ENCODE assay signal across 15 cellular contexts in genomic region chr11:61183645-61184044, GRCh38. TPM values are rescaled to one million over a fixed set of nuclear protein-coding genes. Genes with fewer than 3 reads are reported as not detected.
"Had no signal": no experiment of that assay in that cellular context is flagged by ENCODE, and none has a peak within 500 bp of the region (broad histone marks: within the 10 kb centered on the region; RNA-seq: fewer than 3 reads in every experiment).

No MANE protein-coding gene starts in this region.

- H3K4me1 ChIP-seq: ascending aorta, left lung, tibial artery had no signal

- H3K27ac Mint-ChIP-seq: activated CD4-positive, alpha-beta memory T cell treated with anti-CD3 and anti-CD28 coated beads, Interleukin-2, amount 10 ng/mL, durations not matched to agents 7 days and 5 days had no signal

- H3K4me3 ChIP-seq: ascending aorta, left lung, skin epidermis, tibial artery had no signal

- ATAC-seq: esophagus mucosa, left lung had no signal

- H3K9me3 ChIP-seq: ascending aorta, left lung, tibial artery had no signal

- H3K27ac ChIP-seq: ascending aorta, left lung, skin epidermis, tibial artery had no signal

- H3K4me3 Mint-ChIP-seq: activated CD4-positive, alpha-beta memory T cell treated with anti-CD3 and anti-CD28 coated beads, Interleukin-2, amount 10 ng/mL, durations not matched to agents 7 days and 5 days; nephron had no signal

- H3K36me3 ChIP-seq: ascending aorta, left lung, tibial artery had no signal

- H3K9me3 Mint-ChIP-seq: activated CD4-positive, alpha-beta memory T cell treated with anti-CD3 and anti-CD28 coated beads, Interleukin-2, amount 10 ng/mL, durations not matched to agents 7 days and 5 days; nephron had no signal

- DNase-seq: activated CD4-positive, alpha-beta memory T cell treated with anti-CD3 and anti-CD28 coated beads, Interleukin-2, amount 10 ng/mL, durations not matched to agents 7 days and 5 days; activated CD4-positive, alpha-beta T cell treated with anti-CD3 and anti-CD28 coated beads for 1 hour; activated CD8-positive, alpha-beta memory T cell treated with anti-CD3 and anti-CD28 coated beads, Interleukin-2, amount 50 U/mL, for 4 hours; activated naive CD4-positive, alpha-beta T cell; central memory CD4-positive, alpha-beta T cell; dermis blood vessel endothelial cell; left lung; T-helper 9 cell; tibial artery had no signal

- H3K27me3 ChIP-seq: ascending aorta, tibial artery had no signal

RNA-seq across cellular contexts. Expression of gene PGA3, which starts 19.7 kb away (rescaled TPM):
- total RNA-seq: activated CD4-positive, alpha-beta memory T cell treated with anti-CD3 and anti-CD28 coated beads, Interleukin-2, amount 10 ng/mL, durations not matched to agents 7 days and 5 days; dermis blood vessel endothelial cell; esophagus mucosa; fibroblast of villous mesenchyme; osteocyte had no signal

RNA-seq across cellular contexts. Expression of gene PGA4, which starts 38.5 kb away (rescaled TPM):
- total RNA-seq: activated CD4-positive, alpha-beta memory T cell treated with anti-CD3 and anti-CD28 coated beads, Interleukin-2, amount 10 ng/mL, durations not matched to agents 7 days and 5 days; dermis blood vessel endothelial cell; esophagus mucosa; fibroblast of villous mesenchyme; osteocyte had no signal

RNA-seq across cellular contexts. Expression of gene PGA5, which starts 57.3 kb away (rescaled TPM):
- total RNA-seq: activated CD4-positive, alpha-beta memory T cell treated with anti-CD3 and anti-CD28 coated beads, Interleukin-2, amount 10 ng/mL, durations not matched to agents 7 days and 5 days; dermis blood vessel endothelial cell; esophagus mucosa; fibroblast of villous mesenchyme; osteocyte had no signal
